ENCODE assay signal across 39 cellular contexts in genomic region chr1:87696483-87696882, GRCh38.
"Had no signal": no experiment of that assay in that cellular context is flagged by ENCODE, and none has a peak within 500 bp of the region (broad histone marks: within the 10 kb centered on the region; RNA-seq: fewer than 3 reads in every experiment).

No MANE protein-coding gene starts in this region.

- H3K36me3 ChIP-seq: adrenal gland, ascending aorta, brain microvascular endothelial cell, breast epithelium, cardiac muscle cell had no signal

- H3K27ac ChIP-seq: adrenal gland, ascending aorta, brain microvascular endothelial cell, breast epithelium, cardiac muscle cell had no signal

- H3K9me3 ChIP-seq: adrenal gland, ascending aorta had no signal

- H3K27me3 Mint-ChIP-seq: activated naive CD4-positive, alpha-beta T cell treated with anti-CD3 and anti-CD28 coated beads, Interleukin-2, amount 10 ng/mL, durations not matched to agents 7 days and 5 days; activated naive CD4-positive, alpha-beta T cell treated with anti-CD3 and anti-CD28 coated beads, Interleukin-2, amount 50 U/mL, for 24 hours; activated naive CD8-positive, alpha-beta T cell treated with anti-CD3 and anti-CD28 coated beads for 36 hours; activated naive CD8-positive, alpha-beta T cell treated with anti-CD3 and anti-CD28 coated beads, Interleukin-2, amount 50 U/mL, for 24 hours; activated T-cell treated with anti-CD3 and anti-CD28 coated beads, Interleukin-2, amount 50 U/mL, for 24 hours; central memory CD8-positive, alpha-beta T cell had no signal

- H3K4me3 Mint-ChIP-seq: activated naive CD4-positive, alpha-beta T cell treated with anti-CD3 and anti-CD28 coated beads for 36 hours; activated naive CD4-positive, alpha-beta T cell treated with anti-CD3 and anti-CD28 coated beads, Interleukin-2, amount 10 ng/mL, durations not matched to agents 7 days and 5 days; activated naive CD4-positive, alpha-beta T cell treated with anti-CD3 and anti-CD28 coated beads, Interleukin-2, amount 50 U/mL, for 24 hours; activated naive CD8-positive, alpha-beta T cell; activated naive CD8-positive, alpha-beta T cell treated with anti-CD3 and anti-CD28 coated beads for 36 hours; activated naive CD8-positive, alpha-beta T cell treated with anti-CD3 and anti-CD28 coated beads, Interleukin-2, amount 10 ng/mL, durations not matched to agents 7 days and 5 days; activated naive CD8-positive, alpha-beta T cell treated with anti-CD3 and anti-CD28 coated beads, Interleukin-2, amount 50 U/mL, for 24 hours; activated T-cell treated with anti-CD3 and anti-CD28 coated beads, Interleukin-2, amount 50 U/mL, for 24 hours; activated T-cell treated with anti-CD3 and anti-CD28 coated beads, Interleukin-2, amount 50 U/mL, for 4 hours; activated T-cell treated with anti-CD3 and anti-CD28 coated beads, Interleukin-2, amount 50 U/mL, for 72 hours; activated T-helper 1 cell treated with anti-CD3 and anti-CD28 coated beads, Interleukin-12 subunit alpha, Interleukin-12 subunit beta, Interleukin-2, Interleukin-4 antibody, amounts not matched to agents 30 ng/mL and 10 ng/mL and 1 ng/mL, durations not matched to agents 14 hours and 24 hours and 36 hours; activated T-helper 17 cell treated with anti-CD3 and anti-CD28 coated beads, Interleukin-2, amount 50 U/mL, for 72 hours; brain; central memory CD8-positive, alpha-beta T cell had no signal

- ATAC-seq: activated naive CD4-positive, alpha-beta T cell treated with anti-CD3 and anti-CD28 coated beads, Interleukin-2, amount 50 U/mL, for 72 hours; activated naive CD8-positive, alpha-beta T cell treated with anti-CD3 and anti-CD28 coated beads, Interleukin-2, amount 50 U/mL, for 24 hours; activated T-cell treated with anti-CD3 and anti-CD28 coated beads, Interleukin-2, amount 50 U/mL, for 4 hours; activated T-cell treated with anti-CD3 and anti-CD28 coated beads, Interleukin-2, amount 50 U/mL, for 72 hours; activated T-helper 17 cell treated with anti-CD3 and anti-CD28 coated beads, Interleukin-2, amount 50 U/mL, for 72 hours had no signal

- H3K27ac Mint-ChIP-seq: activated naive CD4-positive, alpha-beta T cell treated with anti-CD3 and anti-CD28 coated beads for 36 hours; activated naive CD4-positive, alpha-beta T cell treated with anti-CD3 and anti-CD28 coated beads, Interleukin-2, amount 10 ng/mL, durations not matched to agents 7 days and 5 days; activated naive CD4-positive, alpha-beta T cell treated with anti-CD3 and anti-CD28 coated beads, Interleukin-2, amount 50 U/mL, for 24 hours; activated naive CD4-positive, alpha-beta T cell treated with anti-CD3 and anti-CD28 coated beads, Interleukin-2, amount 50 U/mL, for 72 hours; activated naive CD8-positive, alpha-beta T cell; activated naive CD8-positive, alpha-beta T cell treated with anti-CD3 and anti-CD28 coated beads for 36 hours; activated naive CD8-positive, alpha-beta T cell treated with anti-CD3 and anti-CD28 coated beads, Interleukin-2, amount 10 ng/mL, durations not matched to agents 7 days and 5 days; activated naive CD8-positive, alpha-beta T cell treated with anti-CD3 and anti-CD28 coated beads, Interleukin-2, amount 50 U/mL, for 24 hours; activated T-cell treated with anti-CD3 and anti-CD28 coated beads, Interleukin-2, amount 50 U/mL, for 24 hours; activated T-cell treated with anti-CD3 and anti-CD28 coated beads, Interleukin-2, amount 50 U/mL, for 72 hours; activated T-helper 1 cell treated with anti-CD3 and anti-CD28 coated beads, Interleukin-12 subunit alpha, Interleukin-12 subunit beta, Interleukin-2, Interleukin-4 antibody, amounts not matched to agents 30 ng/mL and 10 ng/mL and 1 ng/mL, durations not matched to agents 14 hours and 24 hours and 36 hours; activated T-helper 17 cell treated with anti-CD3 and anti-CD28 coated beads, Interleukin-2, amount 50 U/mL, for 72 hours; activated T-helper 2 cell treated with anti-CD3 and anti-CD28 coated beads, Interferon-gamma antibody, Interleukin-2, Interleukin-4, amounts not matched to agents 10 μg/mL and 5 μg/mL and 100 μg/mL, durations not matched to agents 14 hours and 24 hours and 36 hours; brain had no signal

- H3K4me1 ChIP-seq: adrenal gland, ascending aorta, breast epithelium had no signal

- H3K4me1 Mint-ChIP-seq: activated naive CD4-positive, alpha-beta T cell treated with anti-CD3 and anti-CD28 coated beads, Interleukin-2, amount 10 ng/mL, durations not matched to agents 7 days and 5 days; activated naive CD4-positive, alpha-beta T cell treated with anti-CD3 and anti-CD28 coated beads, Interleukin-2, amount 50 U/mL, for 24 hours; activated naive CD8-positive, alpha-beta T cell treated with anti-CD3 and anti-CD28 coated beads for 36 hours; activated naive CD8-positive, alpha-beta T cell treated with anti-CD3 and anti-CD28 coated beads, Interleukin-2, amount 10 ng/mL, durations not matched to agents 7 days and 5 days; activated naive CD8-positive, alpha-beta T cell treated with anti-CD3 and anti-CD28 coated beads, Interleukin-2, amount 50 U/mL, for 24 hours; activated T-helper 17 cell treated with anti-CD3 and anti-CD28 coated beads, Interleukin-2, amount 50 U/mL, for 72 hours; brain; central memory CD8-positive, alpha-beta T cell had no signal

- H3K4me3 ChIP-seq: adrenal gland, ascending aorta, breast epithelium, cardiac muscle cell had no signal

- DNase-seq: activated effector memory CD4-positive, alpha-beta T cell treated with anti-CD3 and anti-CD28 coated beads, Interleukin-2, amount 50 U/mL, for 16 hours; activated effector memory CD4-positive, alpha-beta T cell treated with Interleukin-2 at 50 U/mL for 16 hours; activated gamma-delta T cell; activated gamma-delta T cell treated with Interleukin-2 at 50 U/mL for 16 hours; activated naive CD4-positive, alpha-beta T cell; activated naive CD4-positive, alpha-beta T cell treated with anti-CD3 and anti-CD28 coated beads for 36 hours; activated naive CD4-positive, alpha-beta T cell treated with anti-CD3 and anti-CD28 coated beads, Interleukin-2, amount 10 ng/mL, durations not matched to agents 7 days and 5 days; activated naive CD4-positive, alpha-beta T cell treated with anti-CD3 and anti-CD28 coated beads, Interleukin-2, amount 50 U/mL, for 16 hours; activated naive CD4-positive, alpha-beta T cell treated with Interleukin-2 at 50 U/mL for 16 hours; activated naive CD8-positive, alpha-beta T cell treated with anti-CD3 and anti-CD28 coated beads for 36 hours; activated naive CD8-positive, alpha-beta T cell treated with anti-CD3 and anti-CD28 coated beads, Interleukin-2, amount 10 ng/mL, durations not matched to agents 7 days and 5 days; activated naive CD8-positive, alpha-beta T cell treated with anti-CD3 and anti-CD28 coated beads, Interleukin-2, amount 50 U/mL, for 24 hours; activated T-cell treated with anti-CD3 and anti-CD28 coated beads, Interleukin-2, amount 50 U/mL, for 1 hour; activated T-cell treated with anti-CD3 and anti-CD28 coated beads, Interleukin-2, amount 50 U/mL, for 24 hours; activated T-cell treated with anti-CD3 and anti-CD28 coated beads, Interleukin-2, amount 50 U/mL, for 4 hours; activated T-cell treated with anti-CD3 and anti-CD28 coated beads, Interleukin-2, amount 50 U/mL, for 48 hours; activated T-cell treated with anti-CD3 and anti-CD28 coated beads, Interleukin-2, amount 50 U/mL, for 72 hours; adrenal gland; amniotic stem cell; amygdala; anterior cingulate cortex; aorta; brain microvascular endothelial cell; caudate nucleus; central memory CD4-positive, alpha-beta T cell; cerebellar nuclear complex had no signal

- FAIRE-seq: astrocyte, bronchial epithelial cell had no signal

- H3K27me3 ChIP-seq: adrenal gland, ascending aorta, brain microvascular endothelial cell, breast epithelium, cardiac muscle cell had no signal

- H3K36me3 Mint-ChIP-seq: activated naive CD4-positive, alpha-beta T cell treated with anti-CD3 and anti-CD28 coated beads, Interleukin-2, amount 10 ng/mL, durations not matched to agents 7 days and 5 days; activated naive CD8-positive, alpha-beta T cell; activated naive CD8-positive, alpha-beta T cell treated with anti-CD3 and anti-CD28 coated beads for 36 hours; activated naive CD8-positive, alpha-beta T cell treated with anti-CD3 and anti-CD28 coated beads, Interleukin-2, amount 10 ng/mL, durations not matched to agents 7 days and 5 days had no signal
